Comparison of ENCODE assay signal across 11 cellular contexts in the genomic region with DNA sequence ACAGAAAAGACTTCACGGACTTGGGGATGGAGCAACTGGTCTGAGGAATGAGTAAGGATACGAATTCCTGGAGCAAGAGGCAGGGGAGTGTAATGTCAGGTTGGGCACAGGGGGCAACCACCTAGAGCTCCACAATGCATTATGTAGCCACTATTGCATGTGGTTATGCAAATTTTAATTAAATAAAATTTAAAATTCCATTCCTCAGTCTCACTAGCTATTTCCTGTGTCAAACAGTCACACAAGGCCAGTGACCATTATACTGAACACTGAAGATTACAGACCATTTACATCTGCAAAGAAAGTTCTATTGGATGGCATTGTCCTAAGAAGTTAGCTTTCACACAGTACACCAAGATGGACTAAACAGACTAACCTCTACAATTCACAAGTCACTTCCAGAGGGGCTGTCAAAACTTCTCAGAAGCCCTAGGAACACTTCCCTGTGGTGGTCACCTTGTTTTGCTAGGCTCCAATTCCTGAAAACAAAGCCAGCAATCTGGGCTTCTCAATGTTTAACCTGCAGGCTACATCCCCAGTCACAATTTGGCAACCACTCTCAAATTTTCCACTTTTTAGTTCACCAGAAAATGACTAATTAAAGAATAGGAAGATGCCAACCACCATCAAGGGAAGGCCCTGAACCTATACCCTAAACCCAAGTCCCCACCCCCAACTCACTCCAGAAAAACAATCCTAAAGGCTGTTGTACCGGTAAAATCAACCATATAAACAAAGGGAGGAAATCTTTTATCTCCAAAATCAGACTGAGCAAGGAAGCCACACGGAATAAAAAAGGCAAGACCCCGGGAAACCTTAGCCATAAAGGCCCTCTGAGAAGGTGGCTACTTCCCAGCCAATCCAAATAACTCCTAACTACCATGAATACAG. TPM values are rescaled to one million over a fixed set of nuclear protein-coding genes. Genes with fewer than 3 reads are reported as not detected.
DNase-seq lines count a peak whose midpoint lies in the region; ATAC-seq and TF ChIP-seq lines count a peak whose summit lies in the region.
"Had no signal": no experiment of that assay in that cellular context is flagged by ENCODE, and none has a peak within 500 bp of the region (broad histone marks: within the 10 kb centered on the region; RNA-seq: fewer than 3 reads in every experiment).

No MANE protein-coding gene starts in this region.

- peak overlapping the region; percentile 56 for H3K56ac ChIP-seq in mesendoderm (ENCODE audit: low read length)

- H3K18ac ChIP-seq in mesendoderm (ENCODE audit: low read length): no peak overlapping the region

- H3K36me3 ChIP-seq in DOHH2 (ENCODE audit: control insufficient read depth, low read length) (peaks cover 8% of the 10 kb centered on the region), HUES48 (ENCODE audit: control insufficient read depth, insufficient read depth, low read length) (peaks cover 38% of the 10 kb centered on the region), mesendoderm (ENCODE audit: control insufficient read depth, insufficient read depth, low read length) (peaks cover 4% of the 10 kb centered on the region)

- H3K4ac ChIP-seq in mesendoderm (ENCODE audit: low read depth, low read length): peak overlapping the region; percentile 16

- no peak overlapping the region for H2BK15ac ChIP-seq in mesendoderm (replicated peaks; ENCODE audit: low read depth)

- no CpG with 5 or more reads among the region's 5 CpGs for WGBS in mesendoderm (ENCODE audit: extremely low coverage, insufficient coverage, low lambda C conversion rate)

- H3F3A ChIP-seq in DOHH2 (ENCODE audit: control insufficient read depth, insufficient read depth): peaks cover 3% of the 10 kb centered on the region; the same call in 1 of the 2 replicates

- H3K27me3 ChIP-seq in DOHH2 (ENCODE audit: control insufficient read depth, low read length) (no peaks in the 10 kb centered on the region), HUES48 (ENCODE audit: control insufficient read depth, insufficient read depth, low read length) (no peaks in the 10 kb centered on the region), mesendoderm (ENCODE audit: insufficient read depth, low read length, poor library complexity) (no peaks in the 10 kb centered on the region)

- H2BK120ac ChIP-seq in mesendoderm (ENCODE audit: low read depth, low read length): no peak overlapping the region

- peak overlapping the region; percentile 1; the same call in 1 of the 2 replicates for H3K4me3 ChIP-seq in DOHH2 (ENCODE audit: low read length)
- no peak overlapping the region; the same call in 1 of the 2 replicates for H3K4me3 ChIP-seq in HUES48 (ENCODE audit: low read depth, low read length)
- H3K4me3 ChIP-seq in mesendoderm (ENCODE audit: low read length): no peak overlapping the region

- peak overlapping the region; percentile 24 for H3K4me2 ChIP-seq in DOHH2 (ENCODE audit: low read length)
- H3K4me2 ChIP-seq in mesendoderm (ENCODE audit: low read length): no peak overlapping the region

- H4K20me1 ChIP-seq in DOHH2 (ENCODE audit: control insufficient read depth, insufficient read depth, low read depth, low read length): no peaks in the 10 kb centered on the region

- H3K27ac ChIP-seq in DOHH2 (ENCODE audit: low read depth, low read length) (peak overlapping the region; percentile 7; the same call in 1 of the 2 replicates), HUES48 (ENCODE audit: low read depth, low read length) (peak overlapping the region; percentile 77), mesendoderm (ENCODE audit: low read depth, low read length) (peak overlapping the region; percentile 19)

- H2AK5ac ChIP-seq in mesendoderm (ENCODE audit: low read length): no peak overlapping the region

- H3K79me2 ChIP-seq in DOHH2 (ENCODE audit: control insufficient read depth, low read length) (no peaks in the 10 kb centered on the region), mesendoderm (ENCODE audit: control insufficient read depth, insufficient read depth, low read length) (no peaks in the 10 kb centered on the region)

- DNase-seq in astrocyte of the hippocampus (ENCODE audit: low read depth, low spot score) (peak; percentile 73), mesendoderm (no peak), GOT3 (lab: John Stamatoyannopoulos, UW) (no peak)
- DNase-seq: activated CD4-positive, alpha-beta T cell treated with anti-CD3 and anti-CD28 coated beads, Interleukin-2, amount 50 U/mL, for 48 hours; NCI-H1048; NCI-H524 had no signal

- ATAC-seq in GM18867 (IDR thresholded peaks at IDR 0.05; ENCODE audit: unreplicated experiment): no peak
- ATAC-seq in HG02759 (IDR thresholded peaks at IDR 0.05; ENCODE audit: unreplicated experiment): no peak
- ATAC-seq in GM21367 (IDR thresholded peaks at IDR 0.05; ENCODE audit: unreplicated experiment): no peak

- H3K9me2 ChIP-seq in DOHH2 (replicated peaks; ENCODE audit: control insufficient read depth, low read length): no peaks in the 10 kb centered on the region

- H4K8ac ChIP-seq in mesendoderm (ENCODE audit: low read depth, low read length): no peak overlapping the region

- H3K4me1 ChIP-seq in DOHH2 (ENCODE audit: control insufficient read depth, low read length) (peaks cover 28% of the 10 kb centered on the region), HUES48 (ENCODE audit: control insufficient read depth, insufficient read depth, low read length) (peaks cover 27% of the 10 kb centered on the region), mesendoderm (ENCODE audit: control insufficient read depth, low read depth, low read length) (peaks cover 3% of the 10 kb centered on the region)

- H3K9ac ChIP-seq in HUES48 (ENCODE audit: low read depth, low read length): no peak overlapping the region
- no peak overlapping the region for H3K9ac ChIP-seq in mesendoderm (ENCODE audit: low read length)

- TF ChIP-seq CTCF in DOHH2 (IDR thresholded peaks at IDR 0.05; ENCODE audit: low read depth, low read length, poor library complexity, severe bottlenecking): no peak

- no peak overlapping the region for H4K5ac ChIP-seq in mesendoderm (ENCODE audit: low read length)

- no peak overlapping the region for H3K23ac ChIP-seq in mesendoderm (ENCODE audit: low read length)

- H3K79me1 ChIP-seq in mesendoderm (ENCODE audit: low read length): no peaks in the 10 kb centered on the region

- no peaks in the 10 kb centered on the region for H3K9me3 ChIP-seq in DOHH2 (ENCODE audit: control insufficient read depth, insufficient read depth, low read length)
- H3K9me3 ChIP-seq in HUES48 (ENCODE audit: control insufficient read depth, insufficient read depth, low read length): no peaks in the 10 kb centered on the region

- no peak overlapping the region for H2BK5ac ChIP-seq in mesendoderm (ENCODE audit: low read length)

RNA-seq across cellular contexts. Expression of a gene that starts 34.2 kb away (rescaled TPM):
- polyA plus RNA-seq in mesendoderm (2013, experiment 1 of 2): not detected
- not detected for polyA plus RNA-seq in mesendoderm (2013, experiment 2 of 2)

RNA-seq across cellular contexts. Expression of a gene that starts 35.3 kb away (rescaled TPM):
- polyA plus RNA-seq in mesendoderm (2013, experiment 1 of 2): 70.1 TPM
- 71.1 TPM for polyA plus RNA-seq in mesendoderm (2013, experiment 2 of 2)

RNA-seq across cellular contexts. Expression of a gene that starts 54.2 kb away (rescaled TPM):
- polyA plus RNA-seq in mesendoderm (2013, experiment 1 of 2): 290 TPM
- polyA plus RNA-seq in mesendoderm (2013, experiment 2 of 2): 289 TPM

Comparison
In these comparisons a context has a peak if more than half of its experiments do, and no peak if none do; other contexts are left out.
1. H3K27ac ChIP-seq: peak in every context shown above with its lines; median percentile 77 in HUES48; 19 in mesendoderm; 7 in DOHH2.